In the genomic region with DNA sequence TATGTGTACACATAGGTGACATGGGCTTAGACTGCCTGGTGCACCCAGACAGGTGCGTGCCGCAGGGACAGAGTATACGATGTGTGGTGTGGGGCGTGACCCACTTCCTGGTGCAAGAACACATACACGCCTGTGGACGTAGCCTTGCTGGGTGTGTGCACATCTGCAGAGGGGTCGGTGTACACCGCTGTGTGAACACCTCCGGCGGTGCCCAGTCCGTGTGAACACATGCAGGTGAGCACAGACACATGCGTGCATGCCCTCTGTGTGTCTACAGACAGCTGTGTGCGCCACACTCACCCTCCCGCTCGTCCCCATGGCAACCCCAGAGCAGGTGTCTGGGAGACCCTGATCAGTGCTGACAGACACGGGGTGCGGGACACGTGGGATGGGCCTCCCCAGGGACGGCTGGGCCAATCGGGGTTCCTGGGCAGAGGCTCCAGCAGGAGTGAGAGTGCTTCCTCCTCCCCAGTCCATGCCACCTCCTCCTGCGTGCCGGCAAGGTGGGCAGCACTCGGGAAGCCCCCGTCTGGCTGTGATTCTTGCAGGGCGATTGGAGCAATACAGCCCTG, we compare ENCODE assay signal across 13 cellular contexts. TPM values are rescaled to one million over a fixed set of nuclear protein-coding genes. Genes with fewer than 3 reads are reported as not detected.
DNase-seq lines count a peak whose midpoint lies in the region; ATAC-seq and TF ChIP-seq lines count a peak whose summit lies in the region.
"Had no signal": no experiment of that assay in that cellular context is flagged by ENCODE, and none has a peak within 500 bp of the region (broad histone marks: within the 10 kb centered on the region; RNA-seq: fewer than 3 reads in every experiment).

No MANE protein-coding gene starts in this region.

- H3K9ac ChIP-seq in BLaER1 (no peak overlapping the region), H9 (ENCODE audit: extremely low read depth, insufficient read length, low read length) (no peak overlapping the region)

- no peaks in the 10 kb centered on the region for H3K23me2 ChIP-seq in H9 (ENCODE audit: insufficient read length, low read depth, low read length, poor library complexity, severe bottlenecking)

- no peak overlapping the region for H3K23ac ChIP-seq in H9 (ENCODE audit: insufficient read length, low read depth, low read length)

- no peaks in the 10 kb centered on the region for H3K79me1 ChIP-seq in H9 (ENCODE audit: insufficient read depth, low read depth, low read length, poor library complexity, severe bottlenecking)

- H3K18ac ChIP-seq in H9 (ENCODE audit: insufficient read length, low read depth, low read length) = peak overlapping the region; percentile 54

- H2BK12ac ChIP-seq in H9 (ENCODE audit: insufficient read length, low read depth, low read length) = no peak overlapping the region

- H2BK120ac ChIP-seq in H9 (ENCODE audit: low read depth, low read length, poor library complexity, severe bottlenecking) = no peak overlapping the region

- no peak overlapping the region for H2AFZ ChIP-seq in H9 (ENCODE audit: low read length)

- no peak overlapping the region for H2BK5ac ChIP-seq in H9 (ENCODE audit: insufficient read length, low read length)

- H3K56ac ChIP-seq in H9 (ENCODE audit: insufficient read length, low read depth, low read length) = no peak overlapping the region

- no peak overlapping the region for H4K91ac ChIP-seq in H9 (ENCODE audit: insufficient read length, low read depth, low read length)

- peak overlapping the region; percentile 71; the same call in 1 of the 2 replicates for H3K14ac ChIP-seq in H9 (ENCODE audit: insufficient read depth, low read length)

- H3K36me3 Mint-ChIP-seq in H9 (ENCODE audit: insufficient read depth in 1 of 3, low read depth in 3 of 3) = no peaks in the 10 kb centered on the region; a peak in 1 of 7 replicates
- H3K36me3 Mint-ChIP-seq in activated CD8-positive, alpha-beta memory T cell treated with anti-CD3 and anti-CD28 coated beads, Interleukin-2, amount 10 ng/mL, durations not matched to agents 7 days and 5 days = no peaks in the 10 kb centered on the region
- peaks cover 6% of the 10 kb centered on the region for H3K36me3 Mint-ChIP-seq in mesothelial cell of epicardium

- CTCF ChIA-PET in activated CD8-positive, alpha-beta memory T cell treated with anti-CD3 and anti-CD28 coated beads, Interleukin-2, amount 10 ng/mL, durations not matched to agents 7 days and 5 days (lab: Charles Lee) = no interaction called here

- H3K27me3 Mint-ChIP-seq in H9 (ENCODE audit: low read depth) (peaks cover 11% of the 10 kb centered on the region), mesothelial cell of epicardium (ENCODE audit: low read depth) (peaks cover 19% of the 10 kb centered on the region)
- peaks cover 7% of the 10 kb centered on the region for H3K27me3 Mint-ChIP-seq in activated CD8-positive, alpha-beta memory T cell treated with anti-CD3 and anti-CD28 coated beads, Interleukin-2, amount 10 ng/mL, durations not matched to agents 7 days and 5 days

- H3K79me2 ChIP-seq in H9 (ENCODE audit: insufficient read depth, low read length) = no peaks in the 10 kb centered on the region

- WGBS in H9 (ENCODE audit: extremely low coverage, insufficient read length, low lambda C conversion rate) = no CpG with 5 or more reads among the region's 25 CpGs

- H3K4me1 ChIP-seq in BLaER1 (peaks cover 38% of the 10 kb centered on the region), H9 (ENCODE audit: insufficient read depth, low read length) (no peaks in the 10 kb centered on the region; the same call in 1 of the 2 replicates)
- H3K4me1 ChIP-seq: SJSA1, transverse colon had no signal

- no peak overlapping the region for H4K5ac ChIP-seq in H9 (ENCODE audit: insufficient read length, low read depth, low read length)

- peak overlapping the region; percentile 48 for H3K4me2 ChIP-seq in BLaER1
- no peak overlapping the region for H3K4me2 ChIP-seq in H9 (ENCODE audit: insufficient read depth, insufficient read length, low read length)

- H2AK5ac ChIP-seq in H9 (ENCODE audit: insufficient read length, low read length) = no peak overlapping the region

- DNase-seq in H9 = peak; percentile 31
- DNase-seq in activated CD8-positive, alpha-beta memory T cell treated with anti-CD3 and anti-CD28 coated beads, Interleukin-2, amount 10 ng/mL, durations not matched to agents 7 days and 5 days = peak; percentile 36
- peak; percentile 6 to 26 for DNase-seq in mesothelial cell of epicardium (ENCODE audit: low spot score in 2 of 2, unreplicated experiment in 2 of 2)
- no peak for DNase-seq in superior temporal gyrus (ENCODE audit: extremely low spot score)
- no peak for DNase-seq in epidermal melanocyte (ENCODE audit: insufficient read length, low spot score)
- DNase-seq in NCI-H1694 (lab: John Stamatoyannopoulos, UW) = no peak
- DNase-seq: activated CD4-positive, alpha-beta T cell treated with anti-CD3 and anti-CD28 coated beads, Interleukin-2, amount 10 ng/mL, durations not matched to agents 7 days and 5 days; NCI-H1048; transverse colon had no signal

- H3K27ac Mint-ChIP-seq in H9 = 0 out of 7 replicates have a peak overlapping the region, but pooled peaks of 1 of the 3 experiments have one; percentile 55
- H3K27ac Mint-ChIP-seq in activated CD8-positive, alpha-beta memory T cell treated with anti-CD3 and anti-CD28 coated beads, Interleukin-2, amount 10 ng/mL, durations not matched to agents 7 days and 5 days = no peak overlapping the region
- H3K27ac Mint-ChIP-seq in mesothelial cell of epicardium = no peak overlapping the region
- H3K27ac Mint-ChIP-seq: activated CD4-positive, alpha-beta T cell treated with anti-CD3 and anti-CD28 coated beads, Interleukin-2, amount 10 ng/mL, durations not matched to agents 7 days and 5 days had no signal

- H3K4me3 Mint-ChIP-seq in H9 (no peak overlapping the region), mesothelial cell of epicardium (no peak overlapping the region)
- no peak overlapping the region for H3K4me3 Mint-ChIP-seq in activated CD8-positive, alpha-beta memory T cell treated with anti-CD3 and anti-CD28 coated beads, Interleukin-2, amount 10 ng/mL, durations not matched to agents 7 days and 5 days
- H3K4me3 Mint-ChIP-seq: activated CD4-positive, alpha-beta T cell treated with anti-CD3 and anti-CD28 coated beads, Interleukin-2, amount 10 ng/mL, durations not matched to agents 7 days and 5 days had no signal

- peak overlapping the region; percentile 34; the same call in 1 of the 2 replicates for H3K4ac ChIP-seq in H9 (ENCODE audit: low read depth, low read length)

- no peak overlapping the region for H4K8ac ChIP-seq in H9 (replicated peaks; ENCODE audit: insufficient read length, low read depth, low read length)

- H3K36me3 ChIP-seq in BLaER1 = peaks cover 10% of the 10 kb centered on the region; the same call in 1 of the 2 replicates
- H3K36me3 ChIP-seq: SJSA1, transverse colon had no signal

- peaks cover 3% of the 10 kb centered on the region; the same call in 1 of the 2 replicates for H3K9me3 ChIP-seq in BLaER1
- H3K9me3 ChIP-seq in H9 (ENCODE audit: control insufficient read depth, low read depth, low read length) = no peaks in the 10 kb centered on the region
- H3K9me3 ChIP-seq: SJSA1, transverse colon had no signal

- TF ChIP-seq CTCF in H9 (conservative IDR thresholded peaks at IDR 0.05) = no peak
- no peak for TF ChIP-seq CTCF in mesothelial cell of epicardium (IDR thresholded peaks at IDR 0.05; ENCODE audit: unreplicated experiment)

- no peak overlapping the region for H2BK20ac ChIP-seq in H9 (ENCODE audit: low read depth, low read length, poor library complexity, severe bottlenecking)

- no peak for ATAC-seq in activated CD8-positive, alpha-beta memory T cell treated with anti-CD3 and anti-CD28 coated beads, Interleukin-2, amount 10 ng/mL, durations not matched to agents 7 days and 5 days
- no peak for ATAC-seq in HG03520 (IDR thresholded peaks at IDR 0.05; ENCODE audit: unreplicated experiment)
- ATAC-seq: esophagus mucosa had no signal

- peaks cover 2 to 3% of the 10 kb centered on the region in 2 experiments; a peak in 3 of 5 replicates for H3K9me3 Mint-ChIP-seq in H9
- peaks cover 3% of the 10 kb centered on the region for H3K9me3 Mint-ChIP-seq in activated CD8-positive, alpha-beta memory T cell treated with anti-CD3 and anti-CD28 coated beads, Interleukin-2, amount 10 ng/mL, durations not matched to agents 7 days and 5 days (ENCODE audit: low read depth)
- H3K9me3 Mint-ChIP-seq in mesothelial cell of epicardium = peaks cover 7% of the 10 kb centered on the region

- no peaks in the 10 kb centered on the region for H3K27me3 ChIP-seq in BLaER1
- no peaks in the 10 kb centered on the region for H3K27me3 ChIP-seq in H9 (ENCODE audit: insufficient read depth, low read length)

- H3K27ac ChIP-seq in BLaER1 = no peak overlapping the region
- no peak overlapping the region for H3K27ac ChIP-seq in H9 (ENCODE audit: insufficient read length, low read depth, low read length)
- H3K27ac ChIP-seq: SJSA1, transverse colon had no signal

- H4K20me1 ChIP-seq in BLaER1 (peaks cover 32% of the 10 kb centered on the region), H9 (ENCODE audit: control insufficient read depth, insufficient read depth, insufficient read length) (no peaks in the 10 kb centered on the region)

- H3K4me1 Mint-ChIP-seq in H9 (peaks cover 14 to 22% of the 10 kb centered on the region in 2 experiments), mesothelial cell of epicardium (peaks cover 8% of the 10 kb centered on the region)
- no peaks in the 10 kb centered on the region for H3K4me1 Mint-ChIP-seq in activated CD8-positive, alpha-beta memory T cell treated with anti-CD3 and anti-CD28 coated beads, Interleukin-2, amount 10 ng/mL, durations not matched to agents 7 days and 5 days
- H3K4me1 Mint-ChIP-seq: activated CD4-positive, alpha-beta T cell treated with anti-CD3 and anti-CD28 coated beads, Interleukin-2, amount 10 ng/mL, durations not matched to agents 7 days and 5 days had no signal

- no peak overlapping the region for H3T11ph ChIP-seq in H9 (ENCODE audit: low read length)

- H3K4me3 ChIP-seq in BLaER1 = no peak overlapping the region
- H3K4me3 ChIP-seq: SJSA1, transverse colon had no signal

- no peak overlapping the region for H2BK15ac ChIP-seq in H9 (ENCODE audit: low read depth, low read length)

RNA-seq across cellular contexts. Expression of a gene that starts 23.4 kb away (rescaled TPM):
- total RNA-seq in H9 (2021) (3.7 and 4.0 TPM in 2 replicates), mesothelial cell of epicardium (11.4 to 13.5 TPM (median 11.9 TPM) in 3 replicates)
- total RNA-seq in activated CD8-positive, alpha-beta memory T cell treated with anti-CD3 and anti-CD28 coated beads, Interleukin-2, amount 10 ng/mL, durations not matched to agents 7 days and 5 days = not detected
- total RNA-seq: SJSA1 had no signal

Comparison
In these comparisons a context has a peak if more than half of its experiments do, and no peak if none do; other contexts are left out.
1. DNase-seq: peak in H9 (single experiment), activated CD8-positive, alpha-beta memory T cell treated with anti-CD3 and anti-CD28 coated beads, Interleukin-2, amount 10 ng/mL, durations not matched to agents 7 days and 5 days (single experiment) and mesothelial cell of epicardium (2 of 2); none in superior temporal gyrus (single experiment), epidermal melanocyte (single experiment) and NCI-H1694 (single experiment).